In genomic region chr10:30510932-30511700, GRCh38 we compare ENCODE assay signal across 8 cellular contexts.
DNase-seq lines count a peak whose midpoint lies in the region; ATAC-seq and TF ChIP-seq lines count a peak whose summit lies in the region.

No MANE protein-coding gene starts in this region.

- no peaks in the 10 kb centered on the region for H3K9me3 Mint-ChIP-seq in CD8-positive, alpha-beta memory T cell

- no peaks in the 10 kb centered on the region for H3K27me3 ChIP-seq in OCI-LY1 (ENCODE audit: insufficient read depth, low read length)
- no peaks in the 10 kb centered on the region for H3K27me3 ChIP-seq in CD8-positive, alpha-beta memory T cell (ENCODE audit: insufficient read depth, low read length, poor library complexity, severe bottlenecking)

- no peaks in the 10 kb centered on the region for H3K36me3 Mint-ChIP-seq in CD8-positive, alpha-beta memory T cell

- H3K4me1 ChIP-seq in OCI-LY1 (ENCODE audit: insufficient read depth, low read length, severe bottlenecking), result peaks cover 57% of the 10 kb centered on the region
- H3K4me1 ChIP-seq in CD8-positive, alpha-beta memory T cell (ENCODE audit: insufficient read depth, low read length), result no peaks in the 10 kb centered on the region

- no peak for TF ChIP-seq CTCF in OCI-LY1 (IDR thresholded peaks at IDR 0.05; ENCODE audit: low read length)

- POLR2A ChIA-PET in CD8-positive, alpha-beta memory T cell (lab: Charles Lee), result no interaction called here

- peaks cover 17 to 26% (median 21%) of the 10 kb centered on the region in 3 donors for H3K4me1 Mint-ChIP-seq in CD8-positive, alpha-beta memory T cell

- H3K9ac ChIP-seq in OCI-LY1 (ENCODE audit: low read length), result peak overlapping the region; percentile 17; the same call in 1 of the 2 replicates

- CTCF ChIA-PET in CD8-positive, alpha-beta memory T cell (lab: Charles Lee), result interaction anchor here (0.7 to 1.1 kb wide), 5 partner anchors 9 to 118 kb away, joined by 3 read pairs; no protein-coding TSS in a partner anchor

- DNase-seq in sciatic nerve (ENCODE audit: low spot score) (no peak), SIG-M5 treated with dmso at 0.1 percent for 504 hours (lab: John Stamatoyannopoulos, UW; ENCODE audit: unreplicated experiment) (no peak), kidney tubule cell (ENCODE audit: low spot score) (no peak), Right ventricle myocardium inferior (ENCODE audit: missing footprints) (no peak)
- DNase-seq in CD8-positive, alpha-beta memory T cell, result no peak

- H3K27ac ChIP-seq in OCI-LY1 (ENCODE audit: low read depth, low read length, poor library complexity, severe bottlenecking), result peak overlapping the region; percentile 69
- H3K27ac ChIP-seq in CD8-positive, alpha-beta memory T cell (ENCODE audit: low read depth, low read length), result no peak overlapping the region

- H3K4me3 Mint-ChIP-seq in CD8-positive, alpha-beta memory T cell, result no peak overlapping the region

- H3K4me3 ChIP-seq in OCI-LY1 (ENCODE audit: low read depth, low read length, poor library complexity, severe bottlenecking), result no peak overlapping the region
- no peak overlapping the region for H3K4me3 ChIP-seq in CD8-positive, alpha-beta memory T cell (ENCODE audit: low read length)

- H3K36me3 ChIP-seq in OCI-LY1 (ENCODE audit: insufficient read depth, low read length), result no peaks in the 10 kb centered on the region
- H3K36me3 ChIP-seq in CD8-positive, alpha-beta memory T cell (ENCODE audit: insufficient read depth, low read length), result no peaks in the 10 kb centered on the region

- peak overlapping the region in 1 of 8 donors; percentile 23 for H3K27ac Mint-ChIP-seq in CD8-positive, alpha-beta memory T cell

- no peaks in the 10 kb centered on the region for H3K9me2 ChIP-seq in OCI-LY1 (ENCODE audit: low read depth, low read length)

- no peak overlapping the region for H2AFZ ChIP-seq in OCI-LY1 (ENCODE audit: low read length)

- no peaks in the 10 kb centered on the region for H4K20me1 ChIP-seq in OCI-LY1 (ENCODE audit: insufficient read depth, low read length)

- no peaks in the 10 kb centered on the region for H3F3A ChIP-seq in OCI-LY1 (ENCODE audit: insufficient read depth, low read length)

- no peaks in the 10 kb centered on the region for H3K9me3 ChIP-seq in OCI-LY1 (ENCODE audit: low read length)
- no peaks in the 10 kb centered on the region for H3K9me3 ChIP-seq in CD8-positive, alpha-beta memory T cell (ENCODE audit: low read length)

- ATAC-seq in GM19035 (IDR thresholded peaks at IDR 0.05; ENCODE audit: unreplicated experiment) (peak; percentile 37), HG02759 (IDR thresholded peaks at IDR 0.05; ENCODE audit: unreplicated experiment) (peak; percentile 45), sciatic nerve (peak; percentile 59), Right ventricle myocardium inferior (no peak)

- H3K79me2 ChIP-seq in OCI-LY1 (ENCODE audit: insufficient read depth, low read length), result no peaks in the 10 kb centered on the region

- intact Hi-C loops in sciatic nerve (cut with DNase I), result no loop called here
- intact Hi-C loops in Right ventricle myocardium inferior (cut with DNase I), result no loop called here

- peaks cover 0 to 3% of the 10 kb centered on the region in 2 donors for H3K27me3 Mint-ChIP-seq in CD8-positive, alpha-beta memory T cell

- H3K4me2 ChIP-seq in OCI-LY1 (ENCODE audit: low read length), result peak overlapping the region; percentile 27; the same call in 1 of the 2 replicates
